ENCODE assay signal across 9 cellular contexts in genomic region chr16:31071861-31072260, GRCh38. TPM values are rescaled to one million over a fixed set of nuclear protein-coding genes. Genes with fewer than 3 reads are reported as not detected.
A peak's percentile ranks its signal among the peaks of the same experiment; 100 is the strongest.
DNase-seq lines count a peak whose midpoint lies in the region; FAIRE-seq and TF ChIP-seq lines count a peak whose summit lies in the region.
"Had no signal": no experiment of that assay in that cellular context is flagged by ENCODE, and none has a peak within 500 bp of the region (broad histone marks: within the 10 kb centered on the region; RNA-seq: fewer than 3 reads in every experiment).

No MANE protein-coding gene starts in this region.

- peaks cover 58% of the 10 kb centered on the region for H3K79me2 ChIP-seq in OCI-LY7 (ENCODE audit: insufficient read depth, low read depth, low read length)
- H3K79me2 ChIP-seq in endothelial cell of umbilical vein (ENCODE audit: control insufficient read depth, insufficient read depth, low read length): peaks cover 55% of the 10 kb centered on the region

- intact Hi-C loops in OCI-LY7 (cut with micrococcal nuclease; ENCODE audit: unreplicated experiment): loop anchor here (5.0 kb wide), 2 partner anchors 75 to 115 kb away; partner anchors contain the start of gene SETD1A
- intact Hi-C loops in endothelial cell of umbilical vein (cut with micrococcal nuclease): loop anchor here (2.0 to 10.0 kb wide), 2 partner anchors 13 to 793 kb away; no protein-coding TSS in a partner anchor

- H3K4me3 ChIP-seq in OCI-LY7 (ENCODE audit: low read depth, low read length, poor library complexity, severe bottlenecking): peak overlapping the region; percentile 88
- H3K4me3 ChIP-seq in endothelial cell of umbilical vein (replicated peaks in 1 of 3; ENCODE audit: insufficient read depth in 1 of 3, low read depth in 1 of 3, low read length in 3 of 3): peak overlapping the region in 2 of 3 experiments; percentile 87
- H3K4me3 ChIP-seq in skeletal muscle tissue (ENCODE audit: low read length in 3 of 3): peak overlapping the region in 2 of 3 donors; percentile 100

- H3K9me3 ChIP-seq in OCI-LY7 (ENCODE audit: low read length) (no peaks in the 10 kb centered on the region), endothelial cell of umbilical vein (replicated peaks; ENCODE audit: control insufficient read depth, insufficient read depth, low read length) (no peaks in the 10 kb centered on the region), skeletal muscle tissue (ENCODE audit: control insufficient read depth in 3 of 3, low read length in 3 of 3) (no peaks in the 10 kb centered on the region)

- CTCF ChIA-PET in OCI-LY7 (lab: Charles Lee; ENCODE audit: unreplicated experiment) (no interaction called here), endothelial cell of umbilical vein (lab: Charles Lee) (no interaction called here)

- H3K4me2 ChIP-seq in OCI-LY7 (ENCODE audit: low read length) (peak overlapping the region; percentile 95), endothelial cell of umbilical vein (ENCODE audit: insufficient read depth, low read length) (peak overlapping the region; percentile 93)

- dilution Hi-C loops in endothelial cell of umbilical vein (cut with MboI; ENCODE audit: extremely low pct_ligation_motif_present, low sequenced_read_pairs): no loop called here

- H3K27me3 ChIP-seq in endothelial cell of umbilical vein (ENCODE audit: control insufficient read depth in 2 of 2, insufficient read depth in 2 of 2, low read length in 2 of 2) (no peaks in the 10 kb centered on the region), skeletal muscle tissue (ENCODE audit: control insufficient read depth in 3 of 3, insufficient read depth in 3 of 3, low read length in 3 of 3) (no peaks in the 10 kb centered on the region)

- POLR2A ChIA-PET in OCI-LY7 (lab: Charles Lee) (interaction anchor here (0.7 to 1.5 kb wide), 2 partner anchors 26 to 70 kb away, joined by 3 read pairs; no protein-coding TSS in a partner anchor), endothelial cell of umbilical vein (lab: Charles Lee) (interaction anchor here (1.0 kb wide), 1 partner anchor 109 kb away, joined by 3 read pairs; no protein-coding TSS in a partner anchor)

- BruUV-seq in OCI-LY7 (replicated peaks; lab: Mats Ljungman, UMichigan) (no TSS peak), endothelial cell of umbilical vein (replicated peaks; lab: Mats Ljungman, UMichigan) (no TSS peak)

- no peaks in the 10 kb centered on the region for H4K20me1 ChIP-seq in OCI-LY7 (ENCODE audit: insufficient read depth, low read length)
- H4K20me1 ChIP-seq in endothelial cell of umbilical vein (replicated peaks; ENCODE audit: control insufficient read depth, extremely low read depth, insufficient read depth, low read length): no peaks in the 10 kb centered on the region

- H3K4me1 ChIP-seq in OCI-LY7 (ENCODE audit: insufficient read depth, low read length, poor library complexity, severe bottlenecking) (peaks cover 15% of the 10 kb centered on the region), endothelial cell of umbilical vein (ENCODE audit: control insufficient read depth, extremely low read depth, insufficient read depth, low read length) (peaks cover 14% of the 10 kb centered on the region), skeletal muscle tissue (ENCODE audit: control insufficient read depth in 3 of 3, insufficient read depth in 3 of 3, low read length in 3 of 3) (peaks cover 24 to 33% (median 29%) of the 10 kb centered on the region in 3 donors)

- peak; percentile 10 for DNase-seq in NCI-H748 (lab: John Stamatoyannopoulos, UW; ENCODE audit: unreplicated experiment)
- DNase-seq in NCI-H748 treated with DMSO at 0.1 percent for 48 hours (lab: John Stamatoyannopoulos, UW): no peak
- DNase-seq in OCI-LY7 (ENCODE audit: low spot score): no peak
- DNase-seq in endothelial cell of umbilical vein (ENCODE audit: low read depth, low spot score): peak; percentile 21
- DNase-seq in NCI-H1694 (lab: John Stamatoyannopoulos, UW): no peak
- DNase-seq in islet precursor cell: no peak
- no peak for DNase-seq in cerebellar cortex (ENCODE audit: low spot score)

- H3K36me3 ChIP-seq in OCI-LY7 (ENCODE audit: insufficient read depth, low read length): peaks cover 10% of the 10 kb centered on the region
- H3K36me3 ChIP-seq in endothelial cell of umbilical vein (ENCODE audit: control insufficient read depth in 2 of 2, extremely low read depth in 1 of 2, insufficient read depth in 2 of 2, low read length in 2 of 2): peaks cover 0 to 3% of the 10 kb centered on the region in 2 experiments
- peaks cover 6 to 9% (median 8%) of the 10 kb centered on the region in 3 donors for H3K36me3 ChIP-seq in skeletal muscle tissue (ENCODE audit: control insufficient read depth in 3 of 3, insufficient read depth in 3 of 3, low read length in 3 of 3)

- no peaks in the 10 kb centered on the region for H3K9me1 ChIP-seq in endothelial cell of umbilical vein (replicated peaks; ENCODE audit: control insufficient read depth, extremely low read depth, insufficient read depth, low read length)

- no peak for TF ChIP-seq POLR2A in endothelial cell of umbilical vein (IDR thresholded peaks at IDR 0.05; ENCODE audit: low read depth, low read length)

- H3K9ac ChIP-seq in endothelial cell of umbilical vein (replicated peaks; ENCODE audit: extremely low read depth, insufficient read depth, low read length): peak overlapping the region; percentile 97
- peak overlapping the region; percentile 89 to 97 (median 94) for H3K9ac ChIP-seq in skeletal muscle tissue (ENCODE audit: low read depth in 1 of 3, low read length in 3 of 3)

- H2AFZ ChIP-seq in OCI-LY7 (ENCODE audit: low read length): no peak overlapping the region
- no peak overlapping the region for H2AFZ ChIP-seq in endothelial cell of umbilical vein (ENCODE audit: low read depth, low read length)

- H3K27ac ChIP-seq in OCI-LY7 (ENCODE audit: low read depth, low read length, poor library complexity, severe bottlenecking) (no peak overlapping the region), endothelial cell of umbilical vein (ENCODE audit: insufficient read depth, low read depth, low read length) (peak overlapping the region; percentile 86), skeletal muscle tissue (ENCODE audit: low read depth, low read length) (peak overlapping the region; percentile 93)

- TF ChIP-seq CTCF in OCI-LY7 (conservative IDR thresholded peaks at IDR 0.05; ENCODE audit: low read length) (no peak), endothelial cell of umbilical vein (IDR thresholded peaks at IDR 0.05; ENCODE audit: extremely low read depth in 1 of 2, insufficient read depth in 1 of 2, low read depth in 1 of 2, low read length in 2 of 2) (no peak)

- no peaks in the 10 kb centered on the region for H3K9me2 ChIP-seq in OCI-LY7 (ENCODE audit: insufficient read depth, low read length)

- FAIRE-seq in endothelial cell of umbilical vein (lab: Jason Lieb, UNC): peak; percentile 59
- FAIRE-seq: endometrium had no signal

RNA-seq across cellular contexts. Expression of gene ZNF668, which starts 2.2 kb away (rescaled TPM):
- total RNA-seq in OCI-LY7 (2014; rRNA removed; shearing (Covaris generic)): 7.8 and 18.7 TPM in 2 replicates
- 17.1 and 21.7 TPM in 2 replicates for total RNA-seq in OCI-LY7 (2022)
- total RNA-seq in endothelial cell of umbilical vein: 11.6 and 13.3 TPM in 2 replicates
- polyA plus RNA-seq in endothelial cell of umbilical vein: 11.8 and 14.4 TPM in 2 replicates
- polyA plus RNA-seq in endothelial cell of umbilical vein (2011; cell fraction: cytosol; rRNA removed): 5.1 and 7.3 TPM in 2 replicates
- polyA plus RNA-seq in endothelial cell of umbilical vein (2011; cell fraction: nucleus; rRNA removed): 5.0 and 5.7 TPM in 2 replicates
- 6.3 TPM in 2 replicates for polyA plus RNA-seq in endothelial cell of umbilical vein (2012)
- polyA minus RNA-seq in endothelial cell of umbilical vein: 6.9 and 8.0 TPM in 2 replicates
- 14.7 TPM for polyA minus RNA-seq in endothelial cell of umbilical vein (2011; cell fraction: cytosol; rRNA and poly(A)+ RNA removed)
- 4.0 and 7.6 TPM in 2 replicates for polyA minus RNA-seq in endothelial cell of umbilical vein (2011; cell fraction: nucleus; rRNA and poly(A)+ RNA removed)
- total RNA-seq in skeletal muscle tissue: 5.7 TPM

RNA-seq across cellular contexts. Expression of gene ZNF646, which starts 2.4 kb away (rescaled TPM):
- 25.4 and 30.1 TPM in 2 replicates for total RNA-seq in OCI-LY7 (2014; rRNA removed; shearing (Covaris generic))
- 33.8 and 34.0 TPM in 2 replicates for total RNA-seq in OCI-LY7 (2022)
- total RNA-seq in endothelial cell of umbilical vein: 13.1 and 15.9 TPM in 2 replicates
- 4.1 and 5.9 TPM in 2 replicates for polyA plus RNA-seq in endothelial cell of umbilical vein
- 2.7 and 3.3 TPM in 2 replicates for polyA plus RNA-seq in endothelial cell of umbilical vein (2011; cell fraction: cytosol; rRNA removed)
- 7.1 and 8.5 TPM in 2 replicates for polyA plus RNA-seq in endothelial cell of umbilical vein (2011; cell fraction: nucleus; rRNA removed)
- polyA plus RNA-seq in endothelial cell of umbilical vein (2012): 8.0 and 8.4 TPM in 2 replicates
- polyA minus RNA-seq in endothelial cell of umbilical vein: 9.7 and 23.9 TPM in 2 replicates
- 7.4 TPM for polyA minus RNA-seq in endothelial cell of umbilical vein (2011; cell fraction: cytosol; rRNA and poly(A)+ RNA removed)
- polyA minus RNA-seq in endothelial cell of umbilical vein (2011; cell fraction: nucleus; rRNA and poly(A)+ RNA removed): 13.3 and 20.9 TPM in 2 replicates
- 9.4 TPM for total RNA-seq in skeletal muscle tissue

RNA-seq across cellular contexts. Expression of gene PRSS53, which starts 16.9 kb away (rescaled TPM):
- total RNA-seq in OCI-LY7 (2014; rRNA removed; shearing (Covaris generic)): 3.7 and 4.4 TPM in 2 replicates
- 5.7 and 6.1 TPM in 2 replicates for total RNA-seq in OCI-LY7 (2022)
- total RNA-seq in endothelial cell of umbilical vein: 2.8 and 4.5 TPM in 2 replicates
- polyA plus RNA-seq in endothelial cell of umbilical vein: 3.5 and 4.6 TPM in 2 replicates
- 0.49 and 0.90 TPM in 2 replicates for polyA plus RNA-seq in endothelial cell of umbilical vein (2011; cell fraction: cytosol; rRNA removed)
- 23.7 and 25.2 TPM in 2 replicates for polyA plus RNA-seq in endothelial cell of umbilical vein (2011; cell fraction: nucleus; rRNA removed)
- polyA plus RNA-seq in endothelial cell of umbilical vein (2012): 1.4 and 1.8 TPM in 2 replicates
- 1.1 and 1.7 TPM in 2 replicates for polyA minus RNA-seq in endothelial cell of umbilical vein
- 0.20 TPM for polyA minus RNA-seq in endothelial cell of umbilical vein (2011; cell fraction: cytosol; rRNA and poly(A)+ RNA removed)
- polyA minus RNA-seq in endothelial cell of umbilical vein (2011; cell fraction: nucleus; rRNA and poly(A)+ RNA removed): 2.5 and 4.8 TPM in 2 replicates
- total RNA-seq in skeletal muscle tissue: 2.6 TPM

RNA-seq across cellular contexts. Expression of gene VKORC1, which starts 22.7 kb away (rescaled TPM):
- total RNA-seq in OCI-LY7 (2014; rRNA removed; shearing (Covaris generic)): 68.8 and 69.3 TPM in 2 replicates
- total RNA-seq in OCI-LY7 (2022): 60.1 and 70.2 TPM in 2 replicates
- total RNA-seq in endothelial cell of umbilical vein: 91.8 and 93.5 TPM in 2 replicates
- polyA plus RNA-seq in endothelial cell of umbilical vein: 586 and 728 TPM in 2 replicates
- polyA plus RNA-seq in endothelial cell of umbilical vein (2011; cell fraction: cytosol; rRNA removed): 280 and 326 TPM in 2 replicates
- 108 and 116 TPM in 2 replicates for polyA plus RNA-seq in endothelial cell of umbilical vein (2011; cell fraction: nucleus; rRNA removed)
- polyA plus RNA-seq in endothelial cell of umbilical vein (2012): 127 and 148 TPM in 2 replicates
- polyA minus RNA-seq in endothelial cell of umbilical vein: 286 and 321 TPM in 2 replicates
- 75.9 TPM for polyA minus RNA-seq in endothelial cell of umbilical vein (2011; cell fraction: cytosol; rRNA and poly(A)+ RNA removed)
- polyA minus RNA-seq in endothelial cell of umbilical vein (2011; cell fraction: nucleus; rRNA and poly(A)+ RNA removed): 22.7 and 23.5 TPM in 2 replicates
- total RNA-seq in skeletal muscle tissue: 34.4 TPM

RNA-seq across cellular contexts. Expression of gene BCKDK, which starts 36.3 kb away (rescaled TPM):
- total RNA-seq in OCI-LY7 (2014; rRNA removed; shearing (Covaris generic)): 25.0 and 40.4 TPM in 2 replicates
- total RNA-seq in OCI-LY7 (2022) (36.5 and 39.0 TPM in 2 replicates), endothelial cell of umbilical vein (56.5 and 57.8 TPM in 2 replicates), skeletal muscle tissue (8.9 TPM)
- 78.3 and 96.7 TPM in 2 replicates for polyA plus RNA-seq in endothelial cell of umbilical vein
- polyA plus RNA-seq in endothelial cell of umbilical vein (2011; cell fraction: cytosol; rRNA removed): 54.0 and 59.0 TPM in 2 replicates
- polyA plus RNA-seq in endothelial cell of umbilical vein (2011; cell fraction: nucleus; rRNA removed): 47.8 and 53.5 TPM in 2 replicates
- polyA plus RNA-seq in endothelial cell of umbilical vein (2012): 55.8 and 72.9 TPM in 2 replicates
- polyA minus RNA-seq in endothelial cell of umbilical vein: 27.8 and 28.1 TPM in 2 replicates
- 20.4 TPM for polyA minus RNA-seq in endothelial cell of umbilical vein (2011; cell fraction: cytosol; rRNA and poly(A)+ RNA removed)
- polyA minus RNA-seq in endothelial cell of umbilical vein (2011; cell fraction: nucleus; rRNA and poly(A)+ RNA removed): 14.4 and 19.6 TPM in 2 replicates

Comparison
In these comparisons a context has a peak if more than half of its experiments do, and no peak if none do; other contexts are left out.
1. DNase-seq: peak in NCI-H748 (single experiment) and endothelial cell of umbilical vein (single experiment); none in NCI-H748 treated with DMSO at 0.1 percent for 48 hours (single experiment), OCI-LY7 (single experiment), NCI-H1694 (single experiment), islet precursor cell (single experiment) and cerebellar cortex (single experiment).
2. Peak in every context shown above with its lines, with median percentiles within 50 percentile points of each other: H3K4me3 ChIP-seq.